In the genomic region with DNA sequence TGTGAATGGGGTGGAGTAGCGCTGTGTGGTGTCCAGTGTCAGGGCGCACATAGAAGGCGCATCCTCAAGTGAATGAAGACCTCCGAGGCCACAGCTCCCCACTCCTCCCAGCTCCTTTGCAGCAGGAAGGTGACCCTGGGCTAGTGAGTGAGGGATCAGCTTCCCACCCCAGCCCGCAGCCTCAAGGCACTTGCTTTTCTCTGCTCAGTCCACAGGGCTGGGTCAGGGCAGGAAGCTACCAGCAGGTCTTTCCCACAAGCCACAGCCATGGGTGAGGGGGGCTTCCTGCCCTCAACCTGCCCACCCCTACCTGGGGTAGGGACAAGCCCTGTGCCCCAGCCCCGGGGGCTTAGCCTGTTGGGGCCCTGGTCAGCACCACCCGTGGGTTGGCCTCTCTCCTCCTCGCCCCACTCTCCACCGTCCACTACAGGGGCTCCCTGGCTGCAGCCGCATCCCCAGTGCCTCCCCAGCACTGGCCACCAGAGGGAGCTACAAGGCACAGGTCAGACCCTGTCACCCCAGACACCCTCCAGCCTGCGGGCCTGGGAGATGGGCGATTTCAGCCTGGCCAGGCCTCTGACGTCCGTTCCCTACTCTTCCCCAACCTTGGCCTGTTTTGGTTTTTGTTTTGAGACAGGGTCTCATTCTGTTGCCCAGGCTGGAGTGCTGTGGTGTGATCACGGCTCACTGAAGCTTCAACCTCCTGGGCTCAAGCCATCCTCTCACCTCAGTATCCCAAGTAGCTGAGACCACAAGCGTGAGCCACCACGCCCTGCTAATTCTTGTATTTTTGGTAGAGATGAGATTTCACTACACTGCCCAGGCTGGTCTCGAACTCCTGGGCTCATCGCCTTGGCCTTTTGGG, we compare ENCODE assay signal across 8 cellular contexts. TPM values are rescaled to one million over a fixed set of nuclear protein-coding genes. Genes with fewer than 3 reads are reported as not detected.
DNase-seq lines count a peak whose midpoint lies in the region; ATAC-seq and TF ChIP-seq lines count a peak whose summit lies in the region.

No MANE protein-coding gene starts in this region.

- DNase-seq in CD14-positive monocyte (ENCODE audit: low spot score) (peak; percentile 80), NCI-H82 (lab: John Stamatoyannopoulos, UW) (peak; percentile 77), endothelial cell (ENCODE audit: low spot score) (peak; percentile 88), HPDE6-E6E7 (ENCODE audit: extremely low spot score) (no peak)
- peak; percentile 62 to 81 (median 71) for DNase-seq in activated CD8-positive, alpha-beta memory T cell treated with anti-CD3 and anti-CD28 coated beads for 48 hours (ENCODE audit: low read depth in 2 of 3, low spot score in 2 of 3)
- DNase-seq in stimulated activated CD8-positive, alpha-beta memory T cell treated with anti-CD3 and anti-CD28 coated beads, Interleukin-4, amount 100 ng/mL, for 24 hours (ENCODE audit: low read depth): peak; percentile 64

- H3K4me1 ChIP-seq in mucosa of rectum (ENCODE audit: control insufficient read depth in 2 of 2, insufficient read depth in 2 of 2, low read length in 2 of 2): peaks cover 41 to 45% of the 10 kb centered on the region in 2 donors

- intact Hi-C loops in CD14-positive monocyte (cut with micrococcal nuclease): no loop called here

- H3K36me3 Mint-ChIP-seq in CD14-positive monocyte (peaks cover 0 to 4% of the 10 kb centered on the region in 2 donors), endothelial cell (ENCODE audit: low read depth, unreplicated experiment) (no peaks in the 10 kb centered on the region)

- H3K27ac ChIP-seq in mucosa of rectum (ENCODE audit: low read depth in 2 of 2, low read length in 2 of 2): no peak overlapping the region

- peak; percentile 29 for ATAC-seq in GM21529 (IDR thresholded peaks at IDR 0.05; ENCODE audit: unreplicated experiment)

- peak overlapping the region; percentile 57 to 69 for H3K4me3 ChIP-seq in mucosa of rectum (ENCODE audit: low read length in 2 of 2)

- peaks cover 47% of the 10 kb centered on the region for H3K4me1 Mint-ChIP-seq in CD14-positive monocyte
- H3K4me1 Mint-ChIP-seq in endothelial cell (ENCODE audit: unreplicated experiment): no peaks in the 10 kb centered on the region

- H3K4me3 Mint-ChIP-seq in CD14-positive monocyte (peak overlapping the region; percentile 87 to 92), endothelial cell (ENCODE audit: unreplicated experiment) (no peak overlapping the region)

- no peaks in the 10 kb centered on the region for H3K27me3 ChIP-seq in mucosa of rectum (ENCODE audit: control insufficient read depth in 2 of 2, insufficient read depth in 2 of 2, low read length in 2 of 2)

- peak overlapping the region in 1 of 2 donors; percentile 83 for H3K9ac ChIP-seq in mucosa of rectum (ENCODE audit: low read depth in 1 of 2, low read length in 2 of 2)

- H3K27ac Mint-ChIP-seq in CD14-positive monocyte: peak overlapping the region; percentile 87 to 94 (median 91)
- no peak overlapping the region for H3K27ac Mint-ChIP-seq in endothelial cell (ENCODE audit: unreplicated experiment)

- no peaks in the 10 kb centered on the region for H3K9me3 ChIP-seq in mucosa of rectum (ENCODE audit: control insufficient read depth in 2 of 2, low read length in 2 of 2)

- H3K27me3 Mint-ChIP-seq in CD14-positive monocyte (ENCODE audit: low read depth in 3 of 3) (peaks cover 4 to 7% (median 4%) of the 10 kb centered on the region in 3 donors), endothelial cell (ENCODE audit: unreplicated experiment) (peaks cover 12% of the 10 kb centered on the region)

- no peaks in the 10 kb centered on the region for H3K36me3 ChIP-seq in mucosa of rectum (ENCODE audit: control insufficient read depth in 2 of 2, insufficient read depth in 2 of 2, low read length in 2 of 2)

- TF ChIP-seq CTCF in CD14-positive monocyte (IDR thresholded peaks at IDR 0.05): peak; percentile 95
- peak; percentile 66 for TF ChIP-seq CTCF in endothelial cell (IDR thresholded peaks at IDR 0.05; ENCODE audit: unreplicated experiment)

- H3K9me3 Mint-ChIP-seq in CD14-positive monocyte: no peaks in the 10 kb centered on the region
- H3K9me3 Mint-ChIP-seq in endothelial cell (ENCODE audit: unreplicated experiment): no peaks in the 10 kb centered on the region

RNA-seq across cellular contexts. Expression of a gene that starts 1.3 kb away (rescaled TPM):
- under 1 TPM; 0.18 to 0.40 TPM for polyA plus RNA-seq in CD14-positive monocyte
- total RNA-seq in endothelial cell (ENCODE audit: unreplicated experiment): 2.1 TPM

RNA-seq across cellular contexts. Expression of a gene that starts 2.6 kb away (rescaled TPM):
- 10 to 100 TPM; 10.5 to 13.4 TPM for polyA plus RNA-seq in CD14-positive monocyte
- total RNA-seq in endothelial cell (ENCODE audit: unreplicated experiment): not detected

RNA-seq across cellular contexts. Expression of a gene that starts 16.7 kb away (rescaled TPM):
- under 1 TPM in 1 of 2 donors, not detected in 1; 0.51 TPM for polyA plus RNA-seq in CD14-positive monocyte
- total RNA-seq in endothelial cell (ENCODE audit: unreplicated experiment): 116 TPM

RNA-seq across cellular contexts. Expression of a gene that starts 24.6 kb away (rescaled TPM):
- not detected for polyA plus RNA-seq in CD14-positive monocyte
- total RNA-seq in endothelial cell (ENCODE audit: unreplicated experiment): 55.6 TPM

RNA-seq across cellular contexts. Expression of a gene that starts 32.9 kb away (rescaled TPM):
- under 1 TPM in 1 of 2 donors, not detected in 1; 0.51 TPM for polyA plus RNA-seq in CD14-positive monocyte
- not detected for total RNA-seq in endothelial cell (ENCODE audit: unreplicated experiment)
